In genomic region chr10:30493609-30494530, GRCh38 we compare ENCODE assay signal across 1 cellular context.
A peak's percentile ranks its signal among the peaks of the same experiment; 100 is the strongest.
TF ChIP-seq lines count a peak whose summit lies in the region.

No MANE protein-coding gene starts in this region.

TF ChIP-seq in GM12878, 131 proteins besides CTCF, POLR2A, EP300 and RAD21 (continued from another document and continues in another):
- peak; percentile 65 for TF ChIP-seq MLLT1 (IDR thresholded peaks at IDR 0.05)
- TF ChIP-seq CREB1 (IDR thresholded peaks at IDR 0.05; ENCODE audit: low read depth) = peak; percentile 89
- no peak for TF ChIP-seq CBFB (IDR thresholded peaks at IDR 0.05; ENCODE audit: low read depth)
- TF ChIP-seq, protein P1, sequence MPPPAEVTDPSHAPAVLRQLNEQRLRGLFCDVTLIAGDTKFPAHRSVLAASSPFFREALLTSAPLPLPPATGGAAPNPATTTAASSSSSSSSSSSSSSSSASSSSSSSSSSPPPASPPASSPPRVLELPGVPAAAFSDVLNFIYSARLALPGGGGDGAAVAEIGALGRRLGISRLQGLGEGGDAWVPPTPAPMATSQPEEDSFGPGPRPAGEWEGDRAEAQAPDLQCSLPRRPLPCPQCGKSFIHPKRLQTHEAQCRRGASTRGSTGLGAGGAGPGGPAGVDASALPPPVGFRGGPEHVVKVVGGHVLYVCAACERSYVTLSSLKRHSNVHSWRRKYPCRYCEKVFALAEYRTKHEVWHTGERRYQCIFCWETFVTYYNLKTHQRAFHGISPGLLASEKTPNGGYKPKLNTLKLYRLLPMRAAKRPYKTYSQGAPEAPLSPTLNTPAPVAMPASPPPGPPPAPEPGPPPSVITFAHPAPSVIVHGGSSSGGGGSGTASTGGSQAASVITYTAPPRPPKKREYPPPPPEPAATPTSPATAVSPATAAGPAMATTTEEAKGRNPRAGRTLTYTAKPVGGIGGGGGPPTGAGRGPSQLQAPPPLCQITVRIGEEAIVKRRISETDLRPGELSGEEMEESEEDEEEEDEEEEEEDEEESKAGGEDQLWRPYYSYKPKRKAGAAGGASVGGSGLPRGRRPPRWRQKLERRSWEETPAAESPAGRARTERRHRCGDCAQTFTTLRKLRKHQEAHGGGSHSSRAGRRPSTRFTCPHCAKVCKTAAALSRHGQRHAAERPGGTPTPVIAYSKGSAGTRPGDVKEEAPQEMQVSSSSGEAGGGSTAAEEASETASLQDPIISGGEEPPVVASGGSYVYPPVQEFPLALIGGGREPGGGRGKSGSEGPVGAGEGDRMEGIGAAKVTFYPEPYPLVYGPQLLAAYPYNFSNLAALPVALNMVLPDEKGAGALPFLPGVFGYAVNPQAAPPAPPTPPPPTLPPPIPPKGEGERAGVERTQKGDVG (CRISPR knock-in tag; IDR thresholded peaks at IDR 0.05) = no peak
- no peak for TF ChIP-seq MTA3 (IDR thresholded peaks at IDR 0.05; ENCODE audit: borderline replicate concordance, low read length)
- TF ChIP-seq MEF2B (IDR thresholded peaks at IDR 0.05; ENCODE audit: partially characterized antibody, poor library complexity, severe bottlenecking) = peak; percentile 60
- TF ChIP-seq GATAD2B (conservative IDR thresholded peaks at IDR 0.05; ENCODE audit: low read depth) = peak; percentile 74; the same call in 1 of the 2 replicates
- no peak for TF ChIP-seq HDAC6 (IDR thresholded peaks at IDR 0.05; ENCODE audit: unreplicated experiment)
- no peak for TF ChIP-seq SUPT20H (IDR thresholded peaks at IDR 0.05; ENCODE audit: borderline replicate concordance, control insufficient read depth, low read depth, low read length)
- peak; percentile 38 for TF ChIP-seq CUX1 (IDR thresholded peaks at IDR 0.05; ENCODE audit: insufficient replicate concordance, low read depth, low read length)
- TF ChIP-seq TBL1XR1 (IDR thresholded peaks at IDR 0.05; ENCODE audit: low read depth, low read length) = no peak; the same call in 1 of the 2 replicates
- TF ChIP-seq, protein P2, sequence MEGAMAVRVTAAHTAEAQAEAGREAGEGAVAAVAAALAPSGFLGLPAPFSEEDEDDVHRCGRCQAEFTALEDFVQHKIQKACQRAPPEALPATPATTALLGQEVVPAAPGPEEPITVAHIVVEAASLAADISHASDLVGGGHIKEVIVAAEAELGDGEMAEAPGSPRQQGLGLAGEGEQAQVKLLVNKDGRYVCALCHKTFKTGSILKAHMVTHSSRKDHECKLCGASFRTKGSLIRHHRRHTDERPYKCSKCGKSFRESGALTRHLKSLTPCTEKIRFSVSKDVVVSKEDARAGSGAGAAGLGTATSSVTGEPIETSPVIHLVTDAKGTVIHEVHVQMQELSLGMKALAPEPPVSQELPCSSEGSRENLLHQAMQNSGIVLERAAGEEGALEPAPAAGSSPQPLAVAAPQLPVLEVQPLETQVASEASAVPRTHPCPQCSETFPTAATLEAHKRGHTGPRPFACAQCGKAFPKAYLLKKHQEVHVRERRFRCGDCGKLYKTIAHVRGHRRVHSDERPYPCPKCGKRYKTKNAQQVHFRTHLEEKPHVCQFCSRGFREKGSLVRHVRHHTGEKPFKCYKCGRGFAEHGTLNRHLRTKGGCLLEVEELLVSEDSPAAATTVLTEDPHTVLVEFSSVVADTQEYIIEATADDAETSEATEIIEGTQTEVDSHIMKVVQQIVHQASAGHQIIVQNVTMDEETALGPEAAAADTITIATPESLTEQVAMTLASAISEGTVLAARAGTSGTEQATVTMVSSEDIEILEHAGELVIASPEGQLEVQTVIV (IDR thresholded peaks at IDR 0.05; ENCODE audit: borderline replicate concordance, partially characterized antibody) = no peak
- TF ChIP-seq HDAC2 (IDR thresholded peaks at IDR 0.05) = no peak
- TF ChIP-seq, protein P3, sequence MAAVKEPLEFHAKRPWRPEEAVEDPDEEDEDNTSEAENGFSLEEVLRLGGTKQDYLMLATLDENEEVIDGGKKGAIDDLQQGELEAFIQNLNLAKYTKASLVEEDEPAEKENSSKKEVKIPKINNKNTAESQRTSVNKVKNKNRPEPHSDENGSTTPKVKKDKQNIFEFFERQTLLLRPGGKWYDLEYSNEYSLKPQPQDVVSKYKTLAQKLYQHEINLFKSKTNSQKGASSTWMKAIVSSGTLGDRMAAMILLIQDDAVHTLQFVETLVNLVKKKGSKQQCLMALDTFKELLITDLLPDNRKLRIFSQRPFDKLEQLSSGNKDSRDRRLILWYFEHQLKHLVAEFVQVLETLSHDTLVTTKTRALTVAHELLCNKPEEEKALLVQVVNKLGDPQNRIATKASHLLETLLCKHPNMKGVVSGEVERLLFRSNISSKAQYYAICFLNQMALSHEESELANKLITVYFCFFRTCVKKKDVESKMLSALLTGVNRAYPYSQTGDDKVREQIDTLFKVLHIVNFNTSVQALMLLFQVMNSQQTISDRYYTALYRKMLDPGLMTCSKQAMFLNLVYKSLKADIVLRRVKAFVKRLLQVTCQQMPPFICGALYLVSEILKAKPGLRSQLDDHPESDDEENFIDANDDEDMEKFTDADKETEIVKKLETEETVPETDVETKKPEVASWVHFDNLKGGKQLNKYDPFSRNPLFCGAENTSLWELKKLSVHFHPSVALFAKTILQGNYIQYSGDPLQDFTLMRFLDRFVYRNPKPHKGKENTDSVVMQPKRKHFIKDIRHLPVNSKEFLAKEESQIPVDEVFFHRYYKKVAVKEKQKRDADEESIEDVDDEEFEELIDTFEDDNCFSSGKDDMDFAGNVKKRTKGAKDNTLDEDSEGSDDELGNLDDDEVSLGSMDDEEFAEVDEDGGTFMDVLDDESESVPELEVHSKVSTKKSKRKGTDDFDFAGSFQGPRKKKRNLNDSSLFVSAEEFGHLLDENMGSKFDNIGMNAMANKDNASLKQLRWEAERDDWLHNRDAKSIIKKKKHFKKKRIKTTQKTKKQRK (IDR thresholded peaks at IDR 0.05; ENCODE audit: low read depth, low read length) = no peak
- no peak for TF ChIP-seq PAX5 (IDR thresholded peaks at IDR 0.05; ENCODE audit: borderline replicate concordance, low read depth, low read length)
- 0 out of 2 replicates have a peak, but pooled peaks have one; percentile 45 for TF ChIP-seq MEF2A (IDR thresholded peaks at IDR 0.05; ENCODE audit: insufficient read depth, low read depth, low read length)
- no peak for TF ChIP-seq ATF3 (IDR thresholded peaks at IDR 0.05; ENCODE audit: borderline replicate concordance, extremely low read depth, low read depth, low read length)
- TF ChIP-seq IRF4 (IDR thresholded peaks at IDR 0.05; ENCODE audit: low read depth, low read length) = no peak
- no peak for TF ChIP-seq TCF3 (IDR thresholded peaks at IDR 0.05; ENCODE audit: borderline replicate concordance, insufficient read depth, low read depth, low read length)
- peak; percentile 59; the same call in 1 of the 2 replicates for TF ChIP-seq ESRRA (IDR thresholded peaks at IDR 0.05; ENCODE audit: low read length)
- TF ChIP-seq BRCA1 (IDR thresholded peaks at IDR 0.05; ENCODE audit: low read depth, low read length) = no peak
- TF ChIP-seq HDGF (IDR thresholded peaks at IDR 0.05) = peak; percentile 46; the same call in 1 of the 2 replicates
- TF ChIP-seq NBN (IDR thresholded peaks at IDR 0.05) = peak; percentile 71
- TF ChIP-seq, protein P4, sequence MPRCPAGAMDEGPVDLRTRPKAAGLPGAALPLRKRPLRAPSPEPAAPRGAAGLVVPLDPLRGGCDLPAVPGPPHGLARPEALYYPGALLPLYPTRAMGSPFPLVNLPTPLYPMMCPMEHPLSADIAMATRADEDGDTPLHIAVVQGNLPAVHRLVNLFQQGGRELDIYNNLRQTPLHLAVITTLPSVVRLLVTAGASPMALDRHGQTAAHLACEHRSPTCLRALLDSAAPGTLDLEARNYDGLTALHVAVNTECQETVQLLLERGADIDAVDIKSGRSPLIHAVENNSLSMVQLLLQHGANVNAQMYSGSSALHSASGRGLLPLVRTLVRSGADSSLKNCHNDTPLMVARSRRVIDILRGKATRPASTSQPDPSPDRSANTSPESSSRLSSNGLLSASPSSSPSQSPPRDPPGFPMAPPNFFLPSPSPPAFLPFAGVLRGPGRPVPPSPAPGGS (IDR thresholded peaks at IDR 0.05; ENCODE audit: borderline replicate concordance, insufficient read depth, low read depth, low read length, poor library complexity, severe bottlenecking) = peak; percentile 55
- no peak for TF ChIP-seq HCFC1 (IDR thresholded peaks at IDR 0.05; ENCODE audit: low read length)
- TF ChIP-seq NR2C1 (IDR thresholded peaks at IDR 0.05) = no peak
- no peak for TF ChIP-seq NR2C2 (IDR thresholded peaks at IDR 0.05; ENCODE audit: borderline replicate concordance, control insufficient read depth, insufficient read length, low read depth)
- no peak for TF ChIP-seq FOS (IDR thresholded peaks at IDR 0.05; ENCODE audit: borderline replicate concordance, extremely low read depth, insufficient read length)
- TF ChIP-seq MAX (IDR thresholded peaks at IDR 0.05; ENCODE audit: low read depth, low read length) = no peak
- TF ChIP-seq, protein P5, sequence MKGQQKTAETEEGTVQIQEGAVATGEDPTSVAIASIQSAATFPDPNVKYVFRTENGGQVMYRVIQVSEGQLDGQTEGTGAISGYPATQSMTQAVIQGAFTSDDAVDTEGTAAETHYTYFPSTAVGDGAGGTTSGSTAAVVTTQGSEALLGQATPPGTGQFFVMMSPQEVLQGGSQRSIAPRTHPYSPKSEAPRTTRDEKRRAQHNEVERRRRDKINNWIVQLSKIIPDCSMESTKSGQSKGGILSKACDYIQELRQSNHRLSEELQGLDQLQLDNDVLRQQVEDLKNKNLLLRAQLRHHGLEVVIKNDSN (IDR thresholded peaks at IDR 0.05; ENCODE audit: borderline replicate concordance, extremely low read length, insufficient read depth, low read depth, low read length) = no peak
- TF ChIP-seq IKZF1 (conservative IDR thresholded peaks at IDR 0.05) = peak; percentile 96
- no peak for TF ChIP-seq CBX5 (IDR thresholded peaks at IDR 0.05; ENCODE audit: low read depth)
- TF ChIP-seq ZBTB33 (IDR thresholded peaks at IDR 0.05) = no peak
- no peak for TF ChIP-seq ZNF622 (IDR thresholded peaks at IDR 0.05)
- peak; percentile 68 for TF ChIP-seq ATF7 (IDR thresholded peaks at IDR 0.05; ENCODE audit: low read depth)
- TF ChIP-seq SMAD1 (IDR thresholded peaks at IDR 0.05; ENCODE audit: low read depth, partially characterized antibody) = no peak
- no peak for TF ChIP-seq SP1 (IDR thresholded peaks at IDR 0.05; ENCODE audit: low read depth, low read length)
- TF ChIP-seq KAT2A (conservative IDR thresholded peaks at IDR 0.05; ENCODE audit: control insufficient read depth, low read depth, low read length) = no peak
- TF ChIP-seq BHLHE40 (IDR thresholded peaks at IDR 0.05; ENCODE audit: borderline replicate concordance in 1 of 2, low read depth in 2 of 2, low read length in 1 of 2) = peak in 1 of 2 experiments; percentile 43; a peak in 2 of 4 replicates
